8 cellular contexts compared by ENCODE assay signal in genomic region chr5:14326035-14326909, GRCh38.
DNase-seq lines count a peak whose midpoint lies in the region; ATAC-seq and TF ChIP-seq lines count a peak whose summit lies in the region.

No MANE protein-coding gene starts in this region.

- no peak overlapping the region for H3K27ac ChIP-seq in neural progenitor cell

- peaks cover 3% of the 10 kb centered on the region for H3K9me3 Mint-ChIP-seq in neural progenitor cell

- peaks cover 2% of the 10 kb centered on the region for H3K4me1 Mint-ChIP-seq in neural progenitor cell

- H3K27me3 Mint-ChIP-seq in neural progenitor cell (ENCODE audit: insufficient read depth, low read depth), result no peaks in the 10 kb centered on the region

- no peaks in the 10 kb centered on the region for H3K27me3 ChIP-seq in neural progenitor cell

- H3K4me3 Mint-ChIP-seq in neural progenitor cell, result no peak overlapping the region

- peak; percentile 28; the same call in 1 of the 2 replicates for TF ChIP-seq CTCF in GM12874 (IDR thresholded peaks at IDR 0.05; ENCODE audit: insufficient read depth, low read depth, low read length)
- TF ChIP-seq CTCF in neural progenitor cell (IDR thresholded peaks at IDR 0.05), result peak; percentile 56

- H3K4me3 ChIP-seq in neural progenitor cell, result no peak overlapping the region

- peak; percentile 70 for DNase-seq in NCI-H146 treated with DMSO at 0.1 percent for 48 hours (lab: John Stamatoyannopoulos, UW; ENCODE audit: unreplicated experiment)
- peak; percentile 37 for DNase-seq in dermis blood vessel endothelial cell
- DNase-seq in neural progenitor cell (ENCODE audit: low spot score), result peak; percentile 4
- no peak for DNase-seq in NCI-H2107 (lab: John Stamatoyannopoulos, UW)
- no peak for DNase-seq in activated naive CD4-positive, alpha-beta T cell (lab: John Stamatoyannopoulos, UW)
- DNase-seq in globus pallidus (ENCODE audit: low spot score), result no peak

- no peaks in the 10 kb centered on the region for H3K9me3 ChIP-seq in neural progenitor cell (ENCODE audit: low read depth)

- H4K20me1 ChIP-seq in neural progenitor cell (ENCODE audit: low read depth), result peaks cover 27% of the 10 kb centered on the region

- no peaks in the 10 kb centered on the region for H3F3A ChIP-seq in neural progenitor cell (ENCODE audit: low read depth)

- peaks cover 37% of the 10 kb centered on the region for H3K36me3 Mint-ChIP-seq in neural progenitor cell

- H3K4me2 ChIP-seq in neural progenitor cell, result no peak overlapping the region

- peaks cover 17% of the 10 kb centered on the region for H3K4me1 ChIP-seq in neural progenitor cell

- H3K79me2 ChIP-seq in neural progenitor cell (ENCODE audit: low read depth), result peaks cover 6% of the 10 kb centered on the region

- no peak overlapping the region for H2AFZ ChIP-seq in neural progenitor cell (replicated peaks)

- no peak overlapping the region for H3K9ac ChIP-seq in neural progenitor cell

- no peak for ATAC-seq in GM19455 (IDR thresholded peaks at IDR 0.05; ENCODE audit: unreplicated experiment)

- no peaks in the 10 kb centered on the region for H3K36me3 ChIP-seq in neural progenitor cell

- peak overlapping the region; percentile 61 for H3K27ac Mint-ChIP-seq in neural progenitor cell

Comparison
In these comparisons a context has a peak if more than half of its experiments do, and no peak if none do; other contexts are left out.
1. DNase-seq: peak in NCI-H146 treated with DMSO at 0.1 percent for 48 hours (single experiment), dermis blood vessel endothelial cell (single experiment) and neural progenitor cell (single experiment); none in NCI-H2107 (single experiment), activated naive CD4-positive, alpha-beta T cell (0 of 4) and globus pallidus (single experiment).